Comparison of ENCODE assay signal across 17 cellular contexts in the genomic region with DNA sequence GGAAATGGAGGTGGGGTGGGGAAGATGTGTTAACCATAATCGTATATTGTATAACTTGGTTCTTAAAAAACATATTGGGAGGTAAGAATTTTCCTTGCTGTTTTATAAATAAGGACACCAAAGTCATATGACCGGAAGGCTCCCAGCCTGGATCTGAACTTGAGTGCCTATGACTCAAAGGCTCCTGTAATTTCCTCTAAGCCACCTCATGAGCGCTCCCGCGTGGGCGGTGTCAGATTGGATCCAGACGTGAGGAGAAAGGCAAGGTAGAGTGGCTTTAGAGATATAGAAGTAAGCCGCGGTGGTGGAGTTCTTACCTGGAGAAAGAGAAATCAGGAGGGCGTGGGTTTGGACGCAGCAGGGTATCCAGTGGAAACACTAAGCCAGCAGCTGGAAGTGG.
DNase-seq lines count a peak whose midpoint lies in the region; ATAC-seq, FAIRE-seq and TF ChIP-seq lines count a peak whose summit lies in the region.
"Had no signal": no experiment of that assay in that cellular context is flagged by ENCODE, and none has a peak within 500 bp of the region (broad histone marks: within the 10 kb centered on the region; RNA-seq: fewer than 3 reads in every experiment).

No MANE protein-coding gene starts in this region.

- peak overlapping the region; percentile 54 for H2AFZ ChIP-seq in astrocyte (ENCODE audit: low read depth, low read length)
- H2AFZ ChIP-seq: parathyroid adenoma had no signal

- H3K4me3 Mint-ChIP-seq in astrocyte (ENCODE audit: unreplicated experiment): no peak overlapping the region
- no peak overlapping the region for H3K4me3 Mint-ChIP-seq in T-helper 2 cell treated with Interferon-gamma antibody and Interleukin-4, amounts not matched to agents 5 μg/mL and 100 μg/mL, for 36 hours
- H3K4me3 Mint-ChIP-seq: activated naive CD4-positive, alpha-beta T cell treated with anti-CD3 and anti-CD28 coated beads for 36 hours had no signal

- ATAC-seq in upper lobe of right lung: no peak

- no peaks in the 10 kb centered on the region for H3K79me2 ChIP-seq in astrocyte (ENCODE audit: insufficient read depth, low read length)
- H3K79me2 ChIP-seq: parathyroid adenoma had no signal

- FAIRE-seq in astrocyte (lab: Jason Lieb, UNC): peak; percentile 29
- FAIRE-seq: A204.1 had no signal

- H3K27ac ChIP-seq in astrocyte (ENCODE audit: low read depth, low read length) (peak overlapping the region; percentile 52), upper lobe of right lung (no peak overlapping the region)
- H3K27ac ChIP-seq: parathyroid adenoma, SJCRH30, tibial nerve had no signal

- peak overlapping the region; percentile 26 for H3K9ac ChIP-seq in astrocyte (ENCODE audit: low read length)
- H3K9ac ChIP-seq: parathyroid adenoma had no signal

- H3K27me3 ChIP-seq in astrocyte (ENCODE audit: insufficient read depth, low read length) (peaks cover 2% of the 10 kb centered on the region), upper lobe of right lung (no peaks in the 10 kb centered on the region)
- H3K27me3 ChIP-seq: SJCRH30, tibial nerve had no signal

- TF ChIP-seq CTCF in astrocyte (IDR thresholded peaks at IDR 0.05; ENCODE audit: insufficient read depth, low read depth, low read length) (peak; percentile 7), foreskin fibroblast (IDR thresholded peaks at IDR 0.05; ENCODE audit: low read depth, low read length) (no peak), upper lobe of right lung (IDR thresholded peaks at IDR 0.05) (no peak)

- no peak overlapping the region for H3K27ac Mint-ChIP-seq in astrocyte (ENCODE audit: unreplicated experiment)
- no peak overlapping the region for H3K27ac Mint-ChIP-seq in T-helper 2 cell treated with Interferon-gamma antibody and Interleukin-4, amounts not matched to agents 5 μg/mL and 100 μg/mL, for 36 hours
- H3K27ac Mint-ChIP-seq: activated naive CD4-positive, alpha-beta T cell treated with anti-CD3 and anti-CD28 coated beads for 36 hours had no signal

- no peaks in the 10 kb centered on the region for H4K20me1 ChIP-seq in astrocyte (ENCODE audit: insufficient read depth, low read length)

- no peaks in the 10 kb centered on the region for H3K36me3 ChIP-seq in astrocyte (ENCODE audit: insufficient read depth, low read length)
- no peaks in the 10 kb centered on the region for H3K36me3 ChIP-seq in upper lobe of right lung
- H3K36me3 ChIP-seq: tibial nerve had no signal

- peaks cover 15% of the 10 kb centered on the region for H3K9me3 Mint-ChIP-seq in astrocyte (ENCODE audit: unreplicated experiment)
- H3K9me3 Mint-ChIP-seq in T-helper 2 cell treated with Interferon-gamma antibody and Interleukin-4, amounts not matched to agents 5 μg/mL and 100 μg/mL, for 36 hours: no peaks in the 10 kb centered on the region

- H3K27me3 Mint-ChIP-seq in astrocyte (ENCODE audit: low read depth, unreplicated experiment): peaks cover 8% of the 10 kb centered on the region
- peaks cover 19% of the 10 kb centered on the region for H3K27me3 Mint-ChIP-seq in T-helper 2 cell treated with Interferon-gamma antibody and Interleukin-4, amounts not matched to agents 5 μg/mL and 100 μg/mL, for 36 hours (ENCODE audit: low read depth)

- peaks cover 18% of the 10 kb centered on the region for H3K4me1 Mint-ChIP-seq in astrocyte (ENCODE audit: low read depth, unreplicated experiment)
- peaks cover 15% of the 10 kb centered on the region for H3K4me1 Mint-ChIP-seq in T-helper 2 cell treated with Interferon-gamma antibody and Interleukin-4, amounts not matched to agents 5 μg/mL and 100 μg/mL, for 36 hours (ENCODE audit: low read depth)

- intact Hi-C loops in upper lobe of right lung (cut with DNase I): no loop called here

- H3K9me3 ChIP-seq in astrocyte (ENCODE audit: insufficient read depth, low read depth, low read length) (peaks cover 15% of the 10 kb centered on the region), upper lobe of right lung (no peaks in the 10 kb centered on the region)
- H3K9me3 ChIP-seq: SJCRH30 had no signal

- H3K4me1 ChIP-seq in astrocyte (ENCODE audit: insufficient read depth, low read length) (peaks cover 33% of the 10 kb centered on the region), upper lobe of right lung (no peaks in the 10 kb centered on the region)
- H3K4me1 ChIP-seq: parathyroid adenoma, tibial nerve had no signal

- DNase-seq in A172 (ENCODE audit: low spot score) (peak; percentile 77), HCEC 1CT (peak; percentile 77), astrocyte (ENCODE audit: low read depth) (peak; percentile 85), foreskin fibroblast (peak; percentile 71 to 87), upper lobe of right lung (no peak), NCI-H1105 treated with DMSO at 0.1 percent for 48 hours (lab: John Stamatoyannopoulos, UW) (no peak)
- DNase-seq in activated T-cell treated with anti-CD3 and anti-CD28 coated beads, Interleukin-2, amount 50 U/mL, for 1 hour: no peak
- DNase-seq in T-helper 2 cell treated with Interferon-gamma antibody and Interleukin-4, amounts not matched to agents 5 μg/mL and 100 μg/mL, for 36 hours (ENCODE audit: low spot score): no peak
- DNase-seq: activated naive CD4-positive, alpha-beta T cell treated with anti-CD3 and anti-CD28 coated beads for 36 hours; DMS 273 treated with DMSO at 0.1 percent for 48 hours; NCI-H2081 treated with DMSO at 0.1 percent for 48 hours; NK-92 treated with Interleukin-12 subunit alpha and Interleukin-12 subunit beta, amount 100 ng/mL, for 24 hours; SJCRH30; stimulated activated CD4-positive, alpha-beta T cell treated with anti-CD3 and anti-CD28 coated beads, Interleukin-15, amount 100 ng/mL, for 24 hours had no signal

- H3K4me3 ChIP-seq in astrocyte (ENCODE audit: insufficient read depth, low read depth, low read length) (no peak overlapping the region), foreskin fibroblast (ENCODE audit: low read depth in 1 of 2, low read length in 2 of 2) (no peak overlapping the region), upper lobe of right lung (no peak overlapping the region)
- H3K4me3 ChIP-seq: SJCRH30, tibial nerve had no signal

- H3K36me3 Mint-ChIP-seq in astrocyte (ENCODE audit: low read depth, unreplicated experiment): no peaks in the 10 kb centered on the region
- no peaks in the 10 kb centered on the region for H3K36me3 Mint-ChIP-seq in T-helper 2 cell treated with Interferon-gamma antibody and Interleukin-4, amounts not matched to agents 5 μg/mL and 100 μg/mL, for 36 hours (ENCODE audit: low read depth)

- peak overlapping the region; percentile 75 for H3K4me2 ChIP-seq in astrocyte (ENCODE audit: low read length)

Comparison
In these comparisons a context has a peak if more than half of its experiments do, and no peak if none do; other contexts are left out.
1. DNase-seq: peak in A172 (single experiment), HCEC 1CT (single experiment), astrocyte (single experiment) and foreskin fibroblast (2 of 2); none in upper lobe of right lung (single experiment), NCI-H1105 treated with DMSO at 0.1 percent for 48 hours (single experiment), activated T-cell treated with anti-CD3 and anti-CD28 coated beads, Interleukin-2, amount 50 U/mL, for 1 hour (single experiment) and T-helper 2 cell treated with Interferon-gamma antibody and Interleukin-4, amounts not matched to agents 5 μg/mL and 100 μg/mL, for 36 hours (single experiment).